9 cellular contexts compared by ENCODE assay signal in the genomic region with DNA sequence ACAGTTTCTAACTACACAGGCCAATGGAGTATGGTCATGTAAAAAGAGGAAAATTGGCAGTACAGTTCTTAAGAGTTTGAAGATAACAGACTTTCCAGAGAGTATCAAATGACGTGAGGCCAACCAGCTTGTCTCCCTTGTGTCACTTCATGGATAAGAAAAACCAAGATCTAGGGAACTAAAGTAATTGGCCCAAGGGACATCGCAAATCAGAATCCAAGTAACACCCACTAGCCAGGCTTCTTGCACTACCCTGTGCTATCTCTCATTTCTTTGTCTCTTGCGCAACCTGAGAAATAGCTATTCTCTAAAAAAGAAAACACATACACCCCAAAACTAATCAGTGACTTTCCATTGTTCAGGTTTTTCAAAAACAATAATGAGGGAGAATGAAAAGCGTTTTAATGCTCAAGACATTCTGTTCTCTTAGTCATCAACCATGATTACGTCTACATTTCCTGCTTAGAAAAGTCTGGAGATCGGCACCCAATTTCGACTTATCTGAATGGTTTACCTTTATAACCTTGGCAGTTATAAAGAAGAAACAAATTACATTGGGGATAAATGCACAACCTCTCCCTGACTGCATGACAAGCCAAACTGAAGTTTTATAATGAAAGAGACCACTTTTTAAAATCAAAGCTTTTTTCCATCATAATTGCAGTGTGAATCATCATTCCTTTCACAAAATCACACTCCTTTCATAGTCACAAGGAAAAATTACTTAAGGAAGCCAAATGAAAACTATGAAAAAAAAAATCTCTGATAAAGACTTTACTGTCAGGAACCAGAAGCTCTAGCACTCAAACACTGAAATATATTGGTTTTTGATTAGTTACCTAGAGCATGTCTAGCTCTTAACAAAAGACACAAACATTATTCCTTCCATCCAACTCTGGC. TPM values are rescaled to one million over a fixed set of nuclear protein-coding genes. Genes with fewer than 3 reads are reported as not detected.
DNase-seq lines count a peak whose midpoint lies in the region; ATAC-seq, FAIRE-seq and TF ChIP-seq lines count a peak whose summit lies in the region.
"Had no signal": no experiment of that assay in that cellular context is flagged by ENCODE, and none has a peak within 500 bp of the region (broad histone marks: within the 10 kb centered on the region; RNA-seq: fewer than 3 reads in every experiment).

No MANE protein-coding gene starts in this region.

- H3K4me2 ChIP-seq in A549 (no peak overlapping the region), fibroblast of lung (ENCODE audit: extremely low read depth, insufficient read depth, low read length) (peak overlapping the region; percentile 20)

- DNase-seq in A549 (ENCODE audit: low read depth in 1 of 2, low spot score in 1 of 2) (no peak), SK-MEL-5 (ENCODE audit: low read depth, low spot score) (peak; percentile 57), fibroblast of lung (ENCODE audit: low read depth in 2 of 2) (peak; percentile 90 to 93), non-pigmented ciliary epithelial cell (ENCODE audit: low read depth) (peak; percentile 88), H7 (no peak), DMS153 (lab: John Stamatoyannopoulos, UW) (no peak)
- no peak for DNase-seq in stimulated activated naive CD4-positive, alpha-beta T cell (lab: John Stamatoyannopoulos, UW)
- DNase-seq: NCI-H1092 treated with DMSO at 0.1 percent for 48 hours had no signal

- H3K9ac ChIP-seq in fibroblast of lung (ENCODE audit: insufficient read depth, low read length): no peak overlapping the region

- H3K4me3 ChIP-seq in A549 (no peak overlapping the region), fibroblast of lung (replicated peaks in 1 of 4; ENCODE audit: control extremely low read depth in 1 of 4, insufficient read depth in 1 of 4, low read depth in 3 of 4, low read length in 4 of 4) (peak overlapping the region in 1 of 4 experiments; percentile 45), H7 (ENCODE audit: insufficient read depth, low read depth, low read length) (no peak overlapping the region)

- FAIRE-seq in A549 (lab: Jason Lieb, UNC): no peak

- TF ChIP-seq RAD21 in A549 (conservative IDR thresholded peaks at IDR 0.05 in 1 of 2, IDR thresholded peaks at IDR 0.05 in 1 of 2): no peak

- WGBS in A549 (ENCODE audit: missing lambda C conversion rate): 33% methylated on average over 7 of the region's 7 CpGs

- POLR2A ChIA-PET in A549 (lab: Yijun Ruan, JAX): no interaction called here

- in situ Hi-C loops in SK-MEL-5 (cut with HindIII; ENCODE audit: low pct_unique_long_range_greater_than_20kb, low sequenced_read_pairs): no loop called here

- H3K9me3 ChIP-seq in A549 (no peaks in the 10 kb centered on the region), fibroblast of lung (ENCODE audit: control insufficient read depth, insufficient read depth, low read depth, low read length) (no peaks in the 10 kb centered on the region)

- H3K79me2 ChIP-seq in fibroblast of lung (ENCODE audit: control insufficient read depth, insufficient read depth, low read length): no peaks in the 10 kb centered on the region

- CTCF ChIA-PET in A549 (lab: Yijun Ruan, JAX): interaction anchor here (0.6 to 1.1 kb wide), 2 partner anchors 8 to 199 kb away, joined by 3 read pairs; no protein-coding TSS in a partner anchor

- H3K36me3 ChIP-seq in fibroblast of lung (ENCODE audit: control insufficient read depth, insufficient read depth, low read length): no peaks in the 10 kb centered on the region
- H3K36me3 ChIP-seq in H7 (replicated peaks; ENCODE audit: control insufficient read depth, insufficient read depth, low read length): no peaks in the 10 kb centered on the region

- ATAC-seq in A549: no peak
- ATAC-seq in GM19351 (IDR thresholded peaks at IDR 0.05; ENCODE audit: unreplicated experiment): no peak

- H3K27ac ChIP-seq in A549 (no peak overlapping the region), fibroblast of lung (ENCODE audit: insufficient read depth, low read length) (peak overlapping the region; percentile 33)

- no peak overlapping the region for H2AFZ ChIP-seq in fibroblast of lung (ENCODE audit: low read length)

- H3K4me1 ChIP-seq in A549: no peaks in the 10 kb centered on the region
- peaks cover 9% of the 10 kb centered on the region for H3K4me1 ChIP-seq in fibroblast of lung (ENCODE audit: control insufficient read depth, extremely low read depth, insufficient read depth, low read length)

- H3K27me3 ChIP-seq in fibroblast of lung (ENCODE audit: control insufficient read depth, insufficient read depth, low read length): no peaks in the 10 kb centered on the region
- no peaks in the 10 kb centered on the region for H3K27me3 ChIP-seq in H7 (ENCODE audit: control insufficient read depth, insufficient read depth, low read length)

- TF ChIP-seq CTCF in A549 (IDR thresholded peaks at IDR 0.05) (no peak), fibroblast of lung (conservative IDR thresholded peaks at IDR 0.05 in 1 of 2, IDR thresholded peaks at IDR 0.05 in 1 of 2; ENCODE audit: low read depth in 1 of 2, low read length in 2 of 2) (no peak)

- TF ChIP-seq POLR2A in A549 (IDR thresholded peaks at IDR 0.05; ENCODE audit: low read length): no peak

- no peaks in the 10 kb centered on the region for H4K20me1 ChIP-seq in fibroblast of lung (ENCODE audit: control insufficient read depth, extremely low read depth, insufficient read depth, low read length)

- no peak for TF ChIP-seq EP300 in A549 (IDR thresholded peaks at IDR 0.05)

TF ChIP-seq in A549, 52 proteins besides CTCF, POLR2A, EP300 and RAD21:
- TF ChIP-seq CEBPB (IDR thresholded peaks at IDR 0.05) (peak; percentile 51 to 68; a peak in 2 of 4 replicates), GATA3 (IDR thresholded peaks at IDR 0.05; ENCODE audit: borderline replicate concordance) (no peak)

RNA-seq across cellular contexts. Expression of gene TMTC1, which starts 42.1 kb away (rescaled TPM):
- 0.16 and 0.28 TPM in 2 replicates for polyA plus RNA-seq in A549 (2011; rRNA removed)
- 0.04 TPM in 2 replicates for polyA plus RNA-seq in A549 (2012; cell fraction: cytosol; rRNA removed)
- 0.02 and 0.04 TPM in 2 replicates for polyA plus RNA-seq in A549 (2012; cell fraction: nucleus; rRNA removed)
- polyA plus RNA-seq in A549 (2017; fragmentation: RNase III; extraction: RNeasy Plus Mini Kit Qiagen cat#74134 plus additional on column Dnase treatment): 0.04 TPM in 2 of 3 replicates, not detected in the other
- 0.44 and 2.0 TPM in 2 replicates for polyA minus RNA-seq in A549 (2011; rRNA and poly(A)+ RNA removed)
- total RNA-seq in SK-MEL-5 (2014; rRNA removed; shearing (Covaris generic)): 12.7 and 12.9 TPM in 2 replicates
- 8.8 and 14.4 TPM in 2 replicates for polyA plus RNA-seq in SK-MEL-5 (2015; cell fraction: cytosol; rRNA removed)
- 4.5 and 5.0 TPM in 2 replicates for polyA plus RNA-seq in SK-MEL-5 (2015; cell fraction: nucleus; rRNA removed)
- 92.5 and 222 TPM in 2 replicates for total RNA-seq in fibroblast of lung
- polyA plus RNA-seq in fibroblast of lung: 62.2 and 89.4 TPM in 2 replicates
- 36.4 and 49.0 TPM in 2 replicates for polyA plus RNA-seq in fibroblast of lung (2012)
- 56.5 and 101 TPM in 2 replicates for polyA minus RNA-seq in fibroblast of lung (ENCODE audit: low replicate concordance)
- 8.8 and 11.6 TPM in 2 replicates for total RNA-seq in H7 (2014; rRNA removed; shearing (Covaris generic))

Comparison
In these comparisons a context has a peak if more than half of its experiments do, and no peak if none do; other contexts are left out.
1. DNase-seq: peak in SK-MEL-5 (single experiment), fibroblast of lung (2 of 2) and non-pigmented ciliary epithelial cell (single experiment); none in A549 (0 of 2), H7 (single experiment), stimulated activated naive CD4-positive, alpha-beta T cell (0 of 6) and DMS153 (single experiment).